ENCODE assay signal across 18 cellular contexts in the genomic region with DNA sequence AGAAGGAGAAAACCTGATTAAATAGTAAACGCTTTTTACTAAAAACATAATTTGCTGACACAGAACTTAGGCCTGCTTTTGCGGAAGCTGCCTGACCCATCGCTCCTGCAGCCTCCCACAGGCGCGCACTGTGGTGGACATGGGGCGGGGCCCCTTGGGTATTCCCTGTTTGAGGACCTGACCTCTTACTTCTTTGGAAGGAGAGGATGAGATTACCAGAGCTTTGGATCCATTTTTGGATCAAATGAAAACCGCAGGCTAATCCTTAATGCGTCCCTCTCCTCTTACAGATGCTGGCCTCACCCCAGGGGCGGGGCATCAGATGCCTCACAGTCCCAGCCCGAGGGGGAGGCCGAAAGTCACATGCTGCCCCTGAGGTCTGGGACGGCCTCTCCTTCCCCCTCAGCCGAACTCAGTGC.
"Had no signal": no experiment of that assay in that cellular context is flagged by ENCODE, and none has a peak within 500 bp of the region (broad histone marks: within the 10 kb centered on the region; RNA-seq: fewer than 3 reads in every experiment).

No MANE protein-coding gene starts in this region.

- H3K4me1 ChIP-seq: foreskin keratinocyte had no signal

- H3K27ac Mint-ChIP-seq: activated CD8-positive, alpha-beta memory T cell treated with anti-CD3 and anti-CD28 coated beads, Interleukin-2, amount 10 ng/mL, durations not matched to agents 7 days and 5 days; activated naive CD4-positive, alpha-beta T cell treated with anti-CD3 and anti-CD28 coated beads, Interleukin-2, amount 50 U/mL, for 72 hours; neural progenitor cell; stimulated activated naive CD8-positive, alpha-beta T cell treated with anti-CD3 and anti-CD28 coated beads, Interleukin-15, amount 100 ng/mL, for 72 hours had no signal

- DNase-seq: activated CD4-positive, alpha-beta T cell treated with anti-CD3 and anti-CD28 coated beads, Interleukin-2, amount 50 U/mL, for 48 hours; activated CD4-positive, CD25-positive, alpha-beta regulatory T cell treated with anti-CD3 and anti-CD28 coated beads, Interleukin-2, amount 50 U/mL, for 72 hours; activated CD8-positive, alpha-beta memory T cell treated with anti-CD3 and anti-CD28 coated beads, Interleukin-2, amount 10 ng/mL, durations not matched to agents 7 days and 5 days; activated effector memory CD4-positive, alpha-beta T cell treated with anti-CD3 and anti-CD28 coated beads, Interleukin-2, amount 50 U/mL, for 16 hours; activated T-cell treated with anti-CD3 and anti-CD28 coated beads, Interleukin-2, amount 50 U/mL, for 4 hours; foreskin keratinocyte; kidney; lower lobe of right lung; midbrain; ovary; stimulated activated CD4-positive, alpha-beta T cell treated with anti-CD3 and anti-CD28 coated beads, Interleukin-15, amount 100 ng/mL, for 24 hours; stimulated activated CD4-positive, alpha-beta T cell treated with anti-CD3 and anti-CD28 coated beads, Interleukin-4, amount 100 ng/mL, for 24 hours; stimulated activated naive CD8-positive, alpha-beta T cell treated with anti-CD3 and anti-CD28 coated beads, Interleukin-15, amount 100 ng/mL, for 72 hours; testis had no signal

- H3K4me3 ChIP-seq: hepatocyte, lower lobe of right lung, neural progenitor cell, ovary, testis had no signal

- H3K36me3 ChIP-seq: lower lobe of right lung, neural progenitor cell, ovary had no signal

- H3K27me3 ChIP-seq: hepatocyte, ovary, testis had no signal

- H3K4me2 ChIP-seq: hepatocyte, neural progenitor cell had no signal

- H3K79me2 ChIP-seq: hepatocyte had no signal

- H3K9me3 ChIP-seq: lower lobe of right lung, ovary, testis had no signal

- H3K27me3 Mint-ChIP-seq: stimulated activated naive CD8-positive, alpha-beta T cell treated with anti-CD3 and anti-CD28 coated beads, Interleukin-15, amount 100 ng/mL, for 72 hours had no signal

- H3K9ac ChIP-seq: neural progenitor cell had no signal

- H3K4me3 Mint-ChIP-seq: activated CD8-positive, alpha-beta memory T cell treated with anti-CD3 and anti-CD28 coated beads, Interleukin-2, amount 10 ng/mL, durations not matched to agents 7 days and 5 days; activated T-cell treated with anti-CD3 and anti-CD28 coated beads, Interleukin-2, amount 50 U/mL, for 4 hours; neural progenitor cell; stimulated activated naive CD8-positive, alpha-beta T cell treated with anti-CD3 and anti-CD28 coated beads, Interleukin-15, amount 100 ng/mL, for 72 hours had no signal

- H3K27ac ChIP-seq: foreskin keratinocyte, hepatocyte, lower lobe of right lung, neural progenitor cell, ovary, testis had no signal

- H2AFZ ChIP-seq: hepatocyte, neural progenitor cell had no signal

- ATAC-seq: activated CD8-positive, alpha-beta memory T cell treated with anti-CD3 and anti-CD28 coated beads, Interleukin-2, amount 10 ng/mL, durations not matched to agents 7 days and 5 days; activated naive CD4-positive, alpha-beta T cell treated with anti-CD3 and anti-CD28 coated beads, Interleukin-2, amount 50 U/mL, for 72 hours; activated T-cell treated with anti-CD3 and anti-CD28 coated beads, Interleukin-2, amount 50 U/mL, for 4 hours; foreskin keratinocyte; stimulated activated naive CD8-positive, alpha-beta T cell treated with anti-CD3 and anti-CD28 coated beads, Interleukin-15, amount 100 ng/mL, for 72 hours had no signal

- FAIRE-seq: kidney, urothelium cell line had no signal

- H3K36me3 Mint-ChIP-seq: activated CD8-positive, alpha-beta memory T cell treated with anti-CD3 and anti-CD28 coated beads, Interleukin-2, amount 10 ng/mL, durations not matched to agents 7 days and 5 days; activated naive CD4-positive, alpha-beta T cell treated with anti-CD3 and anti-CD28 coated beads, Interleukin-2, amount 50 U/mL, for 72 hours; neural progenitor cell had no signal

- H3K9me3 Mint-ChIP-seq: activated naive CD4-positive, alpha-beta T cell treated with anti-CD3 and anti-CD28 coated beads, Interleukin-2, amount 50 U/mL, for 72 hours; activated T-cell treated with anti-CD3 and anti-CD28 coated beads, Interleukin-2, amount 50 U/mL, for 4 hours; neural progenitor cell; stimulated activated naive CD8-positive, alpha-beta T cell treated with anti-CD3 and anti-CD28 coated beads, Interleukin-15, amount 100 ng/mL, for 72 hours had no signal
